16 cellular contexts compared by ENCODE assay signal in the genomic region with DNA sequence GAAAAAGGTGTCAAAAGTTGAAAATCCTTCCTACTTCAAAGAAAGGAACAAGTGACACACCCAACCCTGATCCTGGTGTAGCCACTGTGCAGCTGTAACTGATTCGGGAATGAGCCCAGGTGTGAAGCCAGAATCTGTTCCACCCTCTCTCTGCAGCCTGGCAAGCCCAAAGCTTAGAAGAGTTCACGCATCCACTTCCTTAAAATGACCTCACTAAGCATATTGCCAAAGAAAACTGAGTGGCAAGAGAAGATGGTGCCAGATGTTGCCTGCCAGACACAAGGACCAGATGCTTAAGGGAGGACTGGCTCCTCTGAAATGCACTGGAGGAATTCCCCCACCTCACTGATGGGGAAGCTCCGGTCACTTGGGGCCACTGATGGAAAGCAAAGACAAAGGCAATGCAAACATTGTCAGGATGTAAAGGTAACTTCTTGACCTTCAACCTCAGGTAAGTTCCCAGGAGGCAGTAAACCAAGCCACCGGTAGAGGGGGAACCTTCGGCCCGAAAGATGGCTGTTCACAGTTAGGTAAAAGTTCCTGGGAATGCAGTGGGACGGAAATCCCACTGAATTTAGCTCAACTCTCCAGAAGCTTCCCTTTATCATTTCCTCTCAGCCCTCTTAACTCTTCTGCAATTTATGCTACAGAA.
DNase-seq lines count a peak whose midpoint lies in the region; ATAC-seq and TF ChIP-seq lines count a peak whose summit lies in the region.
"Had no signal": no experiment of that assay in that cellular context is flagged by ENCODE, and none has a peak within 500 bp of the region (broad histone marks: within the 10 kb centered on the region; RNA-seq: fewer than 3 reads in every experiment).

No MANE protein-coding gene starts in this region.

- peak; percentile 47 for TF ChIP-seq CTCF in neural crest cell (conservative IDR thresholded peaks at IDR 0.05)
- TF ChIP-seq CTCF in lower lobe of right lung (IDR thresholded peaks at IDR 0.05) = no peak
- no peak for TF ChIP-seq CTCF in adrenal gland (IDR thresholded peaks at IDR 0.05)

- H3K27ac ChIP-seq in lower lobe of right lung (no peak overlapping the region), adrenal gland (no peak overlapping the region)
- H3K27ac ChIP-seq: heart right ventricle had no signal

- H3K4me3 ChIP-seq in lower lobe of right lung (no peak overlapping the region), adrenal gland (no peak overlapping the region)
- H3K4me3 ChIP-seq: heart right ventricle, lung had no signal

- intact Hi-C loops in lower lobe of right lung (cut with DNase I) (no loop called here), adrenal gland (cut with DNase I) (no loop called here)

- H3K27me3 Mint-ChIP-seq in neural crest cell (ENCODE audit: low read depth) = no peaks in the 10 kb centered on the region

- DNase-seq in DMS53 (lab: John Stamatoyannopoulos, UW) (peak; percentile 7), DMS53 treated with DMSO at 0.1 percent for 48 hours (lab: John Stamatoyannopoulos, UW; ENCODE audit: unreplicated experiment) (no peak), NCI-H524 treated with DMSO at 0.1 percent for 48 hours (lab: John Stamatoyannopoulos, UW) (peak; percentile 7), fibroblast of gingiva (ENCODE audit: low read depth) (peak; percentile 74), neural crest cell (ENCODE audit: low read depth, low spot score) (no peak), lower lobe of right lung (no peak), GDM1 (lab: John Stamatoyannopoulos, UW) (no peak), adrenal gland (no peak)
- DNase-seq: 8988T; activated CD8-positive, alpha-beta T cell treated with anti-CD3 and anti-CD28 coated beads, Interleukin-2, amount 10 ng/mL, durations not matched to agents 7 days and 5 days; activated effector memory CD4-positive, alpha-beta T cell treated with anti-CD3 and anti-CD28 coated beads, Interleukin-2, amount 50 U/mL, for 16 hours; heart right ventricle; NCI-H1436 treated with DMSO at 0.1 percent for 48 hours; SIG-M5; substantia nigra had no signal

- H3K27me3 ChIP-seq in lower lobe of right lung (ENCODE audit: low read depth) (no peaks in the 10 kb centered on the region), adrenal gland (no peaks in the 10 kb centered on the region)
- H3K27me3 ChIP-seq: heart right ventricle had no signal

- H3K9me3 ChIP-seq in lower lobe of right lung (no peaks in the 10 kb centered on the region), adrenal gland (replicated peaks in 1 of 3) (no peaks in the 10 kb centered on the region)
- H3K9me3 ChIP-seq: heart right ventricle had no signal

- 69 to 75% (median 73%) methylated on average over 7 of the region's 7 CpGs for WGBS in adrenal gland, 4 donors

- peaks cover 19% of the 10 kb centered on the region for H3K4me1 Mint-ChIP-seq in neural crest cell

- H3K27ac Mint-ChIP-seq in neural crest cell (ENCODE audit: unreplicated experiment) = no peak overlapping the region
- H3K27ac Mint-ChIP-seq: activated CD8-positive, alpha-beta T cell treated with anti-CD3 and anti-CD28 coated beads, Interleukin-2, amount 10 ng/mL, durations not matched to agents 7 days and 5 days had no signal

- no peak overlapping the region for H3K4me3 Mint-ChIP-seq in neural crest cell
- H3K4me3 Mint-ChIP-seq: activated CD8-positive, alpha-beta T cell treated with anti-CD3 and anti-CD28 coated beads, Interleukin-2, amount 10 ng/mL, durations not matched to agents 7 days and 5 days had no signal

- H3K4me1 ChIP-seq in lower lobe of right lung = peaks cover 10% of the 10 kb centered on the region
- H3K4me1 ChIP-seq in adrenal gland (replicated peaks in 1 of 2) = no peaks in the 10 kb centered on the region

- no peaks in the 10 kb centered on the region for H3K36me3 Mint-ChIP-seq in neural crest cell (ENCODE audit: low read depth)

- H3K36me3 ChIP-seq in lower lobe of right lung (no peaks in the 10 kb centered on the region), adrenal gland (replicated peaks in 1 of 2) (no peaks in the 10 kb centered on the region)
- H3K36me3 ChIP-seq: heart right ventricle had no signal

- H3K9me3 Mint-ChIP-seq in neural crest cell = no peaks in the 10 kb centered on the region

- ATAC-seq in lower lobe of right lung = no peak
- ATAC-seq: activated CD8-positive, alpha-beta T cell treated with anti-CD3 and anti-CD28 coated beads, Interleukin-2, amount 10 ng/mL, durations not matched to agents 7 days and 5 days; heart right ventricle had no signal

- TF ChIP-seq POLR2A in adrenal gland (IDR thresholded peaks at IDR 0.05) = no peak

Comparison
In these comparisons a context has a peak if more than half of its experiments do, and no peak if none do; other contexts are left out.
1. DNase-seq: peak in DMS53 (single experiment), NCI-H524 treated with DMSO at 0.1 percent for 48 hours (single experiment) and fibroblast of gingiva (single experiment); none in DMS53 treated with DMSO at 0.1 percent for 48 hours (single experiment), neural crest cell (single experiment), lower lobe of right lung (single experiment), GDM1 (single experiment) and adrenal gland (0 of 7).